8 cellular contexts compared by ENCODE assay signal in the genomic region with DNA sequence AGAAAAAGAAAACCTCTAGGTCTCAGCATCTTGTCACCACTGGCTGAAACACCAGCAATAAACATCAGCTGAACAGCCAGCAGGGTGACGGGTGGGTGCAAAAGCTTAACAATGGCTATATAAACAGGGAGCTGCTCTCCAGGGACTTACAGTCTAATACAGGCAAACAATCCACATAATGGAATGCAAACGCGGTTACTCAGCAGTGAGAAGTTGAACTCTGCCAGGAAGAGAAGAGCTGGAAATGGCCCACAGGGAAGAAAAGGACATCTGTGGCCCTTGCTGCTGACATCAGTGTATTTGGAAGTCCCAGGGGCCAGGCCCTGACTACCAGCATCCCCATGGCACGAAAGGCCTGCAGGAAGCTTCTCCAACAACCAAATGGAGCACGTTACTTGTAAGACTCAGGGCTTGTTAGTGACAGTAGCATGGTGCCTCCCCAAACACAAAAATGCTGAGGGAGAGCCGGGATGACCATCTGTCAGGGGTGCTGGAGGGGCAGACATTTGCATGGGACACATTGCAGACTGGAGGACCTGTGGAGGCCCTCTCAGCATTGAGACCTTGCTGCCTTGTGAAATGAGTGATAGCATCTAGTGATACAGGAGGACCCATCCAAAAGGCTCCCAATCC. TPM values are rescaled to one million over a fixed set of nuclear protein-coding genes. Genes with fewer than 3 reads are reported as not detected.
DNase-seq lines count a peak whose midpoint lies in the region; ATAC-seq and TF ChIP-seq lines count a peak whose summit lies in the region.

No MANE protein-coding gene starts in this region.

- TF ChIP-seq POLR2A in tibial nerve (IDR thresholded peaks at IDR 0.05) = no peak

- 17 to 38% methylated on average over 6 of the region's 6 CpGs for WGBS in tibial nerve, 2 donors

- H3K4me1 ChIP-seq in adipocyte (ENCODE audit: control insufficient read depth, insufficient read depth, low read length) = peaks cover 47% of the 10 kb centered on the region
- peaks cover 0 to 66% (median 24%) of the 10 kb centered on the region in 4 donors for H3K4me1 ChIP-seq in tibial nerve

- H3K4me3 ChIP-seq in AG10803 (ENCODE audit: low read length) (peak overlapping the region; percentile 74), adipocyte (ENCODE audit: low read length) (peak overlapping the region; percentile 84), tibial nerve (peak overlapping the region in 3 of 4 donors; percentile 16 to 34 (median 19))

- DNase-seq in AG10803 (ENCODE audit: low read depth) (peak; percentile 98), H4 (ENCODE audit: low spot score) (peak; percentile 82), adipocyte (ENCODE audit: low read depth) (peak; percentile 78), tibial nerve (ENCODE audit: low spot score in 2 of 2) (no peak), middle frontal gyrus (ENCODE audit: extremely low spot score, low spot score) (no peak), SIG-M5 treated with dmso at 0.1 percent for 504 hours (lab: John Stamatoyannopoulos, UW; ENCODE audit: unreplicated experiment) (no peak)

- H3K27me3 ChIP-seq in adipocyte (replicated peaks; ENCODE audit: control insufficient read depth, insufficient read depth, low read length) (no peaks in the 10 kb centered on the region), layer of hippocampus (ENCODE audit: control insufficient read depth, insufficient read depth, low read length) (no peaks in the 10 kb centered on the region), tibial nerve (no peaks in the 10 kb centered on the region)

- H3K9me3 ChIP-seq in adipocyte (ENCODE audit: control insufficient read depth, low read length) (no peaks in the 10 kb centered on the region), tibial nerve (no peaks in the 10 kb centered on the region)

- H3K9ac ChIP-seq in adipocyte (ENCODE audit: low read length) = peak overlapping the region; percentile 87

- TF ChIP-seq CTCF in AG10803 (conservative IDR thresholded peaks at IDR 0.05; ENCODE audit: low read length) = 0 out of 2 replicates have a peak, but pooled peaks have one; percentile 3
- TF ChIP-seq CTCF in tibial nerve (IDR thresholded peaks at IDR 0.05) = no peak

- no peak for TF ChIP-seq EP300 in tibial nerve (IDR thresholded peaks at IDR 0.05)

- H3K27ac ChIP-seq in layer of hippocampus (ENCODE audit: low read depth, low read length) (peak overlapping the region; percentile 58), tibial nerve (peak overlapping the region; percentile 11 to 96 (median 72))

- no peak for ATAC-seq in HG02759 (IDR thresholded peaks at IDR 0.05; ENCODE audit: unreplicated experiment)

- H3K36me3 ChIP-seq in adipocyte (ENCODE audit: control insufficient read depth, insufficient read depth, low read length, severe bottlenecking) (peaks cover 8% of the 10 kb centered on the region), tibial nerve (no peaks in the 10 kb centered on the region)

RNA-seq across cellular contexts. Expression of gene HEG1, which starts 3.0 kb away (rescaled TPM):
- 49.6 and 57.7 TPM in 2 replicates for total RNA-seq in H4 (2014; rRNA removed; shearing (Covaris generic))
- 10 to 100 TPM; 26.8 to 59.1 (median 42.5) TPM for total RNA-seq in tibial nerve

Comparison
In these comparisons a context has a peak if more than half of its experiments do, and no peak if none do; other contexts are left out.
1. DNase-seq: peak in AG10803 (single experiment), H4 (single experiment) and adipocyte (single experiment); none in tibial nerve (0 of 2), middle frontal gyrus (single experiment) and SIG-M5 treated with dmso at 0.1 percent for 504 hours (single experiment).
2. H3K4me3 ChIP-seq: peak in every context shown above with its lines; median percentile 84 in adipocyte; 74 in AG10803; 19 in tibial nerve.